ENCODE assay signal across 28 cellular contexts in the genomic region with DNA sequence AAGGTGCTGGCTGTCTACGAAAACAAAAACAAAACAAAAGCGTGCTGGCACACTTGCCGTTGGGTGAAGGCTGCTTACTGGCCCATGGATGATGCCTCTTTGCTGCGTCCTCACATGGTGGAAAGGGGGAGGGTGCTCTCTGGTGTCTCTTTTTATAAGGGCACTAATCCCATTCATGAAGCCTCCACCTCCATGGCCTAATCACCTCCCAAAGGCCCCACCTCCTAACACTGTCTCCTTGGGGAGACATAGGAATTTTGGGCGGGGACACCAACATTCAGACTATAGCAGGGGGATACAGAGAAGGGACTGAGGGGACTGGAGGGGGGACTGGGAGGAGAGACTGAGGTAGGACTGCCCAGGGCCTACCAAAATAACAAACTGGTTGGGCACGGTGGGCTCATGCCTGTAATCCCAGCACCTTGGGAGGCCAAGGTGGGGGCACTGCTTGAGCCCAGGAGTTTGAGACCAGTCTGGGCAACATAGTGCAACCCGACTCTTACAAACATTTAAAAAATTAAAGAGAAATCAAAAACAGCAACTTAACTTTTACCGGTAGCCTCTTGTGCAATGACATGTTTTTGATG.
"Had no signal": no experiment of that assay in that cellular context is flagged by ENCODE, and none has a peak within 500 bp of the region (broad histone marks: within the 10 kb centered on the region; RNA-seq: fewer than 3 reads in every experiment).

No MANE protein-coding gene starts in this region.

- DNase-seq: activated CD4-positive, alpha-beta T cell treated with anti-CD3 and anti-CD28 coated beads for 4 hours; activated CD8-positive, alpha-beta memory T cell treated with anti-CD3 and anti-CD28 coated beads, Interleukin-2, amount 50 U/mL, for 4 hours; activated CD8-positive, alpha-beta T cell treated with anti-CD3 and anti-CD28 coated beads for 36 hours; activated gamma-delta T cell treated with Interleukin-2 at 50 U/mL for 16 hours; activated naive CD4-positive, alpha-beta T cell treated with anti-CD3 and anti-CD28 coated beads, Interleukin-2, amount 10 ng/mL, durations not matched to agents 7 days and 5 days; activated naive CD8-positive, alpha-beta T cell treated with anti-CD3 and anti-CD28 coated beads for 36 hours; activated T-cell treated with anti-CD3 and anti-CD28 coated beads, Interleukin-2, amount 50 U/mL, for 72 hours; brain microvascular endothelial cell; Karpas-422; MM.1S; NCI-H1105; NCI-H1436; NCI-H1694 treated with DMSO at 0.1 percent for 48 hours; NCI-H2081; NCI-H446; NCI-H524 treated with DMSO at 0.1 percent for 48 hours; NCI-H774; NK-92 treated with Interleukin-12 subunit alpha and Interleukin-12 subunit beta, amount 100 ng/mL, for 24 hours; Peyer's patch; Right ventricle myocardium superior; SJCRH30; SK-N-SH; T-helper 1 cell; WERI-Rb-1 had no signal

- H3K4me3 Mint-ChIP-seq: activated CD8-positive, alpha-beta T cell treated with anti-CD3 and anti-CD28 coated beads for 36 hours; activated naive CD4-positive, alpha-beta T cell treated with anti-CD3 and anti-CD28 coated beads, Interleukin-2, amount 10 ng/mL, durations not matched to agents 7 days and 5 days; activated naive CD8-positive, alpha-beta T cell treated with anti-CD3 and anti-CD28 coated beads for 36 hours; activated T-cell treated with anti-CD3 and anti-CD28 coated beads, Interleukin-2, amount 50 U/mL, for 72 hours had no signal

- H3K4me2 ChIP-seq: SK-N-SH had no signal

- H3K27me3 Mint-ChIP-seq: activated CD8-positive, alpha-beta T cell treated with anti-CD3 and anti-CD28 coated beads for 36 hours; activated naive CD8-positive, alpha-beta T cell treated with anti-CD3 and anti-CD28 coated beads for 36 hours had no signal

- ATAC-seq: activated CD4-positive, CD25-positive, alpha-beta regulatory T cell treated with anti-CD3 and anti-CD28 coated beads, Interleukin-2, amount 50 U/mL, for 24 hours; activated CD8-positive, alpha-beta T cell treated with anti-CD3 and anti-CD28 coated beads for 36 hours; activated T-cell treated with anti-CD3 and anti-CD28 coated beads, Interleukin-2, amount 50 U/mL, for 72 hours had no signal

- H3K36me3 Mint-ChIP-seq: activated naive CD4-positive, alpha-beta T cell treated with anti-CD3 and anti-CD28 coated beads, Interleukin-2, amount 10 ng/mL, durations not matched to agents 7 days and 5 days; activated naive CD8-positive, alpha-beta T cell treated with anti-CD3 and anti-CD28 coated beads for 36 hours had no signal

- H3K9ac ChIP-seq: SK-N-SH had no signal

- H3K4me3 ChIP-seq: cardiac muscle cell, Peyer's patch, SJCRH30 had no signal

- H3K4me1 ChIP-seq: Peyer's patch had no signal

- H3K27ac ChIP-seq: brain microvascular endothelial cell, cardiac muscle cell, Peyer's patch, RWPE1, SJCRH30, WERI-Rb-1 had no signal

- H3K36me3 ChIP-seq: brain microvascular endothelial cell, cardiac muscle cell, Peyer's patch, SJCRH30, WERI-Rb-1 had no signal

- H3K4me1 Mint-ChIP-seq: activated naive CD8-positive, alpha-beta T cell treated with anti-CD3 and anti-CD28 coated beads for 36 hours had no signal

- H3K9me3 ChIP-seq: Peyer's patch, SJCRH30, SK-N-SH had no signal

- H3K9me3 Mint-ChIP-seq: activated CD8-positive, alpha-beta T cell treated with anti-CD3 and anti-CD28 coated beads for 36 hours; activated naive CD4-positive, alpha-beta T cell treated with anti-CD3 and anti-CD28 coated beads, Interleukin-2, amount 10 ng/mL, durations not matched to agents 7 days and 5 days; activated naive CD8-positive, alpha-beta T cell treated with anti-CD3 and anti-CD28 coated beads for 36 hours; activated T-cell treated with anti-CD3 and anti-CD28 coated beads, Interleukin-2, amount 50 U/mL, for 72 hours; activated T-helper 2 cell treated with anti-CD3 and anti-CD28 coated beads, Interferon-gamma antibody, Interleukin-2, Interleukin-4, amounts not matched to agents 10 μg/mL and 5 μg/mL and 100 μg/mL, durations not matched to agents 14 hours and 24 hours and 36 hours had no signal

- H3K27ac Mint-ChIP-seq: activated CD8-positive, alpha-beta T cell treated with anti-CD3 and anti-CD28 coated beads for 36 hours; activated naive CD4-positive, alpha-beta T cell treated with anti-CD3 and anti-CD28 coated beads, Interleukin-2, amount 10 ng/mL, durations not matched to agents 7 days and 5 days; activated naive CD8-positive, alpha-beta T cell treated with anti-CD3 and anti-CD28 coated beads for 36 hours; activated T-cell treated with anti-CD3 and anti-CD28 coated beads, Interleukin-2, amount 50 U/mL, for 72 hours; activated T-helper 2 cell treated with anti-CD3 and anti-CD28 coated beads, Interferon-gamma antibody, Interleukin-2, Interleukin-4, amounts not matched to agents 10 μg/mL and 5 μg/mL and 100 μg/mL, durations not matched to agents 14 hours and 24 hours and 36 hours had no signal

- H3K27me3 ChIP-seq: brain microvascular endothelial cell, cardiac muscle cell, Peyer's patch had no signal
